Comparison of ENCODE assay signal across 8 cellular contexts in genomic region chr1:6448749-6449631, GRCh38. TPM values are rescaled to one million over a fixed set of nuclear protein-coding genes. Genes with fewer than 3 reads are reported as not detected.
DNase-seq lines count a peak whose midpoint lies in the region; ATAC-seq and TF ChIP-seq lines count a peak whose summit lies in the region.

No MANE protein-coding gene starts in this region.

- H3K9me3 Mint-ChIP-seq in memory B cell, result no peaks in the 10 kb centered on the region

- H3K4me3 ChIP-seq in BLaER1 (peak overlapping the region; percentile 56), HUES64 (ENCODE audit: low read length) (peak overlapping the region; percentile 57), adrenal gland (no peak overlapping the region)

- TF ChIP-seq CTCF in adrenal gland (IDR thresholded peaks at IDR 0.05), result peak in 1 of 6 experiments; percentile 4

- peak; percentile 34 for ATAC-seq in memory B cell (ENCODE audit: low read depth)
- ATAC-seq in HG02642 (IDR thresholded peaks at IDR 0.05; ENCODE audit: poor library complexity, unreplicated experiment), result no peak
- ATAC-seq in HG02610 (IDR thresholded peaks at IDR 0.05; ENCODE audit: unreplicated experiment), result no peak
- no peak for ATAC-seq in HG03439 (IDR thresholded peaks at IDR 0.05; ENCODE audit: unreplicated experiment)
- ATAC-seq in GM18909 (IDR thresholded peaks at IDR 0.05; ENCODE audit: poor library complexity, unreplicated experiment), result no peak

- peak overlapping the region; percentile 81 for H3K4me2 ChIP-seq in BLaER1

- no peaks in the 10 kb centered on the region for H3K9me3 ChIP-seq in BLaER1
- no peaks in the 10 kb centered on the region for H3K9me3 ChIP-seq in HUES64 (ENCODE audit: insufficient read depth, low read depth, low read length)
- no peaks in the 10 kb centered on the region for H3K9me3 ChIP-seq in adrenal gland (replicated peaks in 1 of 3)

- H3K4me1 Mint-ChIP-seq in memory B cell, result peaks cover 18% of the 10 kb centered on the region

- H4K20me1 ChIP-seq in BLaER1, result peaks cover 44% of the 10 kb centered on the region

- peaks cover 99% of the 10 kb centered on the region for H3K27me3 ChIP-seq in BLaER1
- H3K27me3 ChIP-seq in HUES64 (ENCODE audit: insufficient read depth, low read length), result peaks cover 60% of the 10 kb centered on the region
- peaks cover 55% of the 10 kb centered on the region for H3K27me3 ChIP-seq in adrenal gland

- peaks cover 37% of the 10 kb centered on the region for H3K27me3 Mint-ChIP-seq in memory B cell

- H3K36me3 ChIP-seq in BLaER1, result no peaks in the 10 kb centered on the region
- no peaks in the 10 kb centered on the region for H3K36me3 ChIP-seq in HUES64 (ENCODE audit: insufficient read depth, low read length)
- H3K36me3 ChIP-seq in adrenal gland (replicated peaks in 1 of 2), result no peaks in the 10 kb centered on the region

- no peak for TF ChIP-seq POLR2A in adrenal gland (IDR thresholded peaks at IDR 0.05)

- 4% methylated on average over 61 of the region's 66 CpGs for WGBS in HUES64
- WGBS in adrenal gland, 4 donors, result 5 to 12% (median 9%) methylated on average over 27 to 65 of the region's 66 CpGs

- H3K9ac ChIP-seq in BLaER1 (no peak overlapping the region), HUES64 (ENCODE audit: low read depth, low read length) (no peak overlapping the region)

- intact Hi-C loops in adrenal gland (cut with DNase I), result no loop called here

- H3K27ac Mint-ChIP-seq in memory B cell, result no peak overlapping the region

- DNase-seq in adrenal gland (peak in 4 of 7 donors; percentile 39 to 72 (median 47)), memory B cell (ENCODE audit: low spot score in 2 of 2) (no peak)

- no peak overlapping the region for H3K27ac ChIP-seq in BLaER1
- no peak overlapping the region for H3K27ac ChIP-seq in HUES64 (ENCODE audit: low read depth, low read length)
- H3K27ac ChIP-seq in adrenal gland, result no peak overlapping the region

- H3K4me1 ChIP-seq in BLaER1 (peaks cover 23% of the 10 kb centered on the region), HUES64 (ENCODE audit: insufficient read depth, low read length) (peaks cover 10% of the 10 kb centered on the region; the same call in 1 of the 2 replicates), adrenal gland (replicated peaks in 1 of 2) (no peaks in the 10 kb centered on the region)

- no peaks in the 10 kb centered on the region for H3K36me3 Mint-ChIP-seq in memory B cell

- H3K4me3 Mint-ChIP-seq in memory B cell, result peak overlapping the region; percentile 57

RNA-seq across cellular contexts. Expression of gene TNFRSF25, which starts 17.0 kb away (rescaled TPM):
- polyA plus RNA-seq in HUES64 (2013, experiment 1 of 2), result 7.2 TPM
- 9.2 TPM for polyA plus RNA-seq in HUES64 (2013, experiment 2 of 2)
- total RNA-seq in adrenal gland, result 10 to 100 TPM in 4 of 8 donors, 1 to 10 TPM in 4; 2.7 to 36.4 (median 9.7) TPM
- 100 to 1,000 TPM in 1 of 3 donors, 10 to 100 TPM in 1, 1 to 10 TPM in 1; 1.2 to 169 (median 63.8) TPM for polyA plus RNA-seq in adrenal gland

RNA-seq across cellular contexts. Expression of gene ESPN, which starts 24.4 kb away (rescaled TPM):
- polyA plus RNA-seq in HUES64 (2013, experiment 1 of 2), result 5.8 TPM
- polyA plus RNA-seq in HUES64 (2013, experiment 2 of 2), result 9.5 TPM
- 10 to 100 TPM in 1 of 8 donors, 1 to 10 TPM in 7; 2.3 to 10.8 (median 6.1) TPM for total RNA-seq in adrenal gland
- polyA plus RNA-seq in adrenal gland, result 1 to 10 TPM in 2 of 3 donors, under 1 TPM in 1; 0.16 to 9.8 (median 6.8) TPM

RNA-seq across cellular contexts. Expression of gene HES2, which starts 29.3 kb away (rescaled TPM):
- 0.10 TPM for polyA plus RNA-seq in HUES64 (2013, experiment 1 of 2)
- 1.3 TPM for polyA plus RNA-seq in HUES64 (2013, experiment 2 of 2)
- total RNA-seq in adrenal gland, result under 1 TPM in 3 of 8 donors, not detected in 5; 0.07 to 0.18 (median 0.14) TPM
- under 1 TPM in 2 of 3 donors, not detected in 1; 0.04 to 0.10 TPM for polyA plus RNA-seq in adrenal gland

RNA-seq across cellular contexts. Expression of gene PLEKHG5, which starts 42.5 kb away (rescaled TPM):
- polyA plus RNA-seq in HUES64 (2013, experiment 1 of 2), result 7.3 TPM
- polyA plus RNA-seq in HUES64 (2013, experiment 2 of 2), result 9.9 TPM
- 10 to 100 TPM; 14.0 to 29.2 (median 18.4) TPM for total RNA-seq in adrenal gland
- polyA plus RNA-seq in adrenal gland, result 10 to 100 TPM in 2 of 3 donors, 1 to 10 TPM in 1; 2.0 to 96.3 (median 23.0) TPM

RNA-seq across cellular contexts. Expression of gene ACOT7, which starts 55.4 kb away (rescaled TPM):
- polyA plus RNA-seq in HUES64 (2013, experiment 1 of 2), result 126 TPM
- polyA plus RNA-seq in HUES64 (2013, experiment 2 of 2), result 125 TPM
- 10 to 100 TPM in 7 of 8 donors, 1 to 10 TPM in 1; 8.4 to 29.4 (median 15.0) TPM for total RNA-seq in adrenal gland
- 10 to 100 TPM; 11.3 to 26.6 (median 13.0) TPM for polyA plus RNA-seq in adrenal gland

Comparison
In these comparisons a context has a peak if more than half of its experiments do, and no peak if none do; other contexts are left out.
1. H3K4me3 ChIP-seq: peak in BLaER1 (single experiment) and HUES64 (single experiment); none in adrenal gland (0 of 4).
2. DNase-seq: peak in adrenal gland (4 of 7); none in memory B cell (0 of 2).